In the genomic region with DNA sequence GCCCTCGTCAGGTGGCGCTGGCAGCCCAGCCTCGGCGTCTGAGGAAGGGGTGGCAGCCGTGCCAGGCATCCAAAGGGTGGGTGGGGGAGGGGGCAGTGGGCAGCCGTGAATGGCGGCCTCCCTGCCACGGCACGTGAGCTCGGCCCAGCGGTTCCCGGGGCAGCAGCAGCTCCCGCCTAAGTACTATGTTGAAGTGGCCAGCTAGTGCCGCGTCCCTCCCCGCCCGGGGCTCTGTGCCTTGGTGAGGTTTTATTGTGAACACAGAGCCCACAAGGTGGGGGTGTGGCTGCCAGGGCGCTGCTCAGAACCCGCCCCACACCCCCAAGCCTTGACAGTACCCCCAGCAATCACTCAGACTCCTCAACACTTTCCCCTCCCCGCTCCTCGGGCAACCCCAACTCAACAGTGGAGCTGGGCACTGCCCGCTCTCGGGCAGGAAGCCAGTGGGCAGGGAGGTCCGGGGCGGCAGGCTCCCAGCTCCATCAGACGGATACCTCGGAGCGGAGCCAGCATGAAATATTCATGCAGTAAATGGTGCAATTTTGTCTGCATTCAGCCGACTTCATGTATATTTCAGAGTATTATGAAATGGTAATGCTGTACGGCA, we compare ENCODE assay signal across 20 cellular contexts.
DNase-seq lines count a peak whose midpoint lies in the region; ATAC-seq and TF ChIP-seq lines count a peak whose summit lies in the region.
"Had no signal": no experiment of that assay in that cellular context is flagged by ENCODE, and none has a peak within 500 bp of the region (broad histone marks: within the 10 kb centered on the region; RNA-seq: fewer than 3 reads in every experiment).

No MANE protein-coding gene starts in this region.

- H3K4me3 ChIP-seq in heart left ventricle, result no peak overlapping the region
- no peak overlapping the region for H3K4me3 ChIP-seq in upper lobe of right lung
- H3K4me3 ChIP-seq: Peyer's patch had no signal

- H3K9me3 ChIP-seq in heart left ventricle (no peaks in the 10 kb centered on the region), upper lobe of right lung (no peaks in the 10 kb centered on the region)
- H3K9me3 ChIP-seq: Peyer's patch had no signal

- no peak for TF ChIP-seq POLR2A in heart left ventricle (IDR thresholded peaks at IDR 0.05)

- TF ChIP-seq CTCF in heart left ventricle (IDR thresholded peaks at IDR 0.05), result no peak
- no peak for TF ChIP-seq CTCF in upper lobe of right lung (IDR thresholded peaks at IDR 0.05)

- H3K27ac ChIP-seq in heart left ventricle (no peak overlapping the region), upper lobe of right lung (no peak overlapping the region)
- H3K27ac ChIP-seq: Peyer's patch had no signal

- DNase-seq in Right ventricle myocardium superior (no peak), heart left ventricle (no peak), NCI-H2196 (lab: John Stamatoyannopoulos, UW; ENCODE audit: unreplicated experiment) (peak; percentile 60), head of caudate nucleus (peak in 25 of 42 donors; percentile 12 to 64 (median 38)), upper lobe of right lung (peak; percentile 71), iPS-NIHi11 (ENCODE audit: low spot score) (no peak)
- DNase-seq: Calu3; CD4-positive, alpha-beta memory T cell; GF-D8; GOT3; KG1; NCI-H1048; NCI-H1694 treated with DMSO at 0.1 percent for 48 hours; NCI-H2107; NCI-H524; Peyer's patch; SHP77 had no signal

- ATAC-seq in Right ventricle myocardium superior (ENCODE audit: poor library complexity), result peak; percentile 24
- ATAC-seq in heart left ventricle, result no peak
- peak; percentile 3 for ATAC-seq in upper lobe of right lung
- ATAC-seq in GM21423 (IDR thresholded peaks at IDR 0.05; ENCODE audit: unreplicated experiment), result no peak
- no peak for ATAC-seq in HG02852 (IDR thresholded peaks at IDR 0.05; ENCODE audit: unreplicated experiment)
- ATAC-seq: HepG2 had no signal

- H3K36me3 ChIP-seq in heart left ventricle, result no peaks in the 10 kb centered on the region
- no peaks in the 10 kb centered on the region for H3K36me3 ChIP-seq in upper lobe of right lung
- H3K36me3 ChIP-seq: Peyer's patch had no signal

- H3K4me1 ChIP-seq in heart left ventricle (no peaks in the 10 kb centered on the region), upper lobe of right lung (no peaks in the 10 kb centered on the region)
- H3K4me1 ChIP-seq: Peyer's patch had no signal

- intact Hi-C loops in Right ventricle myocardium superior (cut with DNase I) (no loop called here), heart left ventricle (cut with DNase I) (no loop called here), head of caudate nucleus (cut with DNase I) (no loop called here), upper lobe of right lung (cut with DNase I) (no loop called here)

- 69 to 73% (median 70%) methylated on average over 24 to 30 of the region's 30 CpGs for WGBS in heart left ventricle, 4 donors

- H3K27me3 ChIP-seq in heart left ventricle (peaks cover 0 to 56% (median 13%) of the 10 kb centered on the region in 9 donors), upper lobe of right lung (peaks cover 18% of the 10 kb centered on the region)
- H3K27me3 ChIP-seq: Peyer's patch had no signal

Comparison
In these comparisons a context has a peak if more than half of its experiments do, and no peak if none do; other contexts are left out.
1. ATAC-seq: peak in Right ventricle myocardium superior (single experiment) and upper lobe of right lung (single experiment); none in heart left ventricle (0 of 4), GM21423 (single experiment) and HG02852 (single experiment).
2. DNase-seq: peak in NCI-H2196 (single experiment), head of caudate nucleus (25 of 42) and upper lobe of right lung (single experiment); none in Right ventricle myocardium superior (single experiment), heart left ventricle (0 of 5) and iPS-NIHi11 (single experiment).